ENCODE assay signal across 17 cellular contexts in the genomic region with DNA sequence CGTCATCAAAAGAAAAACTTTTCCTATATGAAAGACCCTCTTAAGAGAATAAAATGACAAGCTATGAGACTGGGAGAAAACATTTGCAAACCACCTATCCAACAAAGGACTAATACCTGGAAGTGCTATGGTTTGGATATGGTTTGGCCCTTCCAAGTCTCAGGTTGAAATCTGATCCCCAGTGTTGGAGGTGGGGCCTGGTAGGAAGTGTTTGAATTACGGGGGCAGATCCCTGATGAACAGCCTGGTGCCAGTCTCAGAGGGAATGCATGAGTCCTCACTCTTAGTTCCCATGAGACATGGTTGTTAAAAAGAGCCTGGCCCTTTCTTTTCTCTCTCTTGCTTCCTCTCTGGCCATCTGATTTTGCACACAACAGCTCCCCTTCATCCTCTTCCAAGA.
"Had no signal": no experiment of that assay in that cellular context is flagged by ENCODE, and none has a peak within 500 bp of the region (broad histone marks: within the 10 kb centered on the region; RNA-seq: fewer than 3 reads in every experiment).

No MANE protein-coding gene starts in this region.

- H3K4me3 ChIP-seq: thyroid gland, uterus had no signal

- H3K36me3 ChIP-seq: uterus had no signal

- H3K4me1 ChIP-seq: uterus had no signal

- H3K27me3 Mint-ChIP-seq: activated B cell treated with CpG ODN at 0.5 μM for 24 hours; activated T-helper 17 cell treated with anti-CD3 and anti-CD28 coated beads, Interleukin-2, amount 50 U/mL, for 72 hours; naive B cell had no signal

- H3K9me3 ChIP-seq: thyroid gland, uterus had no signal

- H3K4me3 Mint-ChIP-seq: activated B cell treated with CpG ODN at 0.5 μM for 24 hours; activated T-helper 17 cell treated with anti-CD3 and anti-CD28 coated beads, Interleukin-2, amount 50 U/mL, for 72 hours; mesothelial cell of epicardium had no signal

- H3K27ac ChIP-seq: brain microvascular endothelial cell, epithelial cell of prostate, thyroid gland, uterus had no signal

- ATAC-seq: activated naive CD4-positive, alpha-beta T cell treated with anti-CD3 and anti-CD28 coated beads, Interleukin-2, amount 50 U/mL, for 72 hours; activated T-helper 17 cell treated with anti-CD3 and anti-CD28 coated beads, Interleukin-2, amount 50 U/mL, for 72 hours had no signal

- DNase-seq: activated B cell treated with CpG ODN at 0.5 μM for 24 hours; activated CD4-positive, alpha-beta T cell treated with anti-CD3 and anti-CD28 coated beads, Interleukin-2, amount 50 U/mL, for 1 hour; activated T-cell treated with anti-CD3 and anti-CD28 coated beads for 4 hours; amygdala; brain microvascular endothelial cell; effector memory CD4-positive, alpha-beta T cell; kidney glomerular epithelial cell; naive B cell; retina; stimulated activated CD4-positive, alpha-beta T cell treated with anti-CD3 and anti-CD28 coated beads, Interleukin-15, amount 100 ng/mL, for 24 hours; stimulated activated CD4-positive, alpha-beta T cell treated with anti-CD3 and anti-CD28 coated beads, Interleukin-4, amount 100 ng/mL, for 24 hours; thyroid gland; uterus had no signal

- H3K27ac Mint-ChIP-seq: activated B cell treated with CpG ODN at 0.5 μM for 24 hours; activated T-helper 17 cell treated with anti-CD3 and anti-CD28 coated beads, Interleukin-2, amount 50 U/mL, for 72 hours; mesothelial cell of epicardium; naive B cell had no signal

- H3K27me3 ChIP-seq: brain microvascular endothelial cell, thyroid gland, uterus had no signal
